In genomic region chr3:125050486-125051172, GRCh38 we compare ENCODE assay signal across 12 cellular contexts. TPM values are rescaled to one million over a fixed set of nuclear protein-coding genes. Genes with fewer than 3 reads are reported as not detected.
DNase-seq lines count a peak whose midpoint lies in the region; ATAC-seq and TF ChIP-seq lines count a peak whose summit lies in the region.
"Had no signal": no experiment of that assay in that cellular context is flagged by ENCODE, and none has a peak within 500 bp of the region (broad histone marks: within the 10 kb centered on the region; RNA-seq: fewer than 3 reads in every experiment).

No MANE protein-coding gene starts in this region.

- no peak overlapping the region for H2BK15ac ChIP-seq in mesenchymal stem cell (ENCODE audit: low read depth, poor library complexity, severe bottlenecking)

- H3K18ac ChIP-seq in mesenchymal stem cell (ENCODE audit: low read depth in 1 of 2, low read length in 2 of 2) = no peak overlapping the region

- H2BK5ac ChIP-seq in mesenchymal stem cell (ENCODE audit: low read depth, low read length, poor library complexity, severe bottlenecking) = no peak overlapping the region

- BruUV-seq in mammary epithelial cell (replicated peaks; lab: Mats Ljungman, UMichigan) = no TSS peak

- peaks cover 47% of the 10 kb centered on the region for H3K4me1 ChIP-seq in CD4-positive, CD25-positive, alpha-beta regulatory T cell (ENCODE audit: control insufficient read depth, insufficient read depth, low read length, poor library complexity, severe bottlenecking)
- H3K4me1 ChIP-seq in HUES48 (ENCODE audit: control insufficient read depth, insufficient read depth, low read length) = peaks cover 46% of the 10 kb centered on the region
- H3K4me1 ChIP-seq in mesenchymal stem cell (ENCODE audit: control insufficient read depth, insufficient read depth, low read depth, low read length) = peaks cover 19% of the 10 kb centered on the region
- H3K4me1 ChIP-seq in mammary epithelial cell (ENCODE audit: insufficient read depth, low read length) = peaks cover 73% of the 10 kb centered on the region

- H3K4me3 Mint-ChIP-seq in CD4-positive, CD25-positive, alpha-beta regulatory T cell = peak overlapping the region in 1 of 4 donors; percentile 92
- peak overlapping the region; percentile 97 for H3K4me3 Mint-ChIP-seq in activated T-helper 1 cell treated with anti-CD3 and anti-CD28 coated beads, Interleukin-12 subunit alpha, Interleukin-12 subunit beta, Interleukin-2, Interleukin-4 antibody, amounts not matched to agents 30 ng/mL and 10 ng/mL and 1 ng/mL, durations not matched to agents 14 hours and 24 hours and 36 hours
- no peak overlapping the region for H3K4me3 Mint-ChIP-seq in activated CD4-positive, alpha-beta memory T cell treated with anti-CD3 and anti-CD28 coated beads for 36 hours

- POLR2A ChIA-PET in activated CD4-positive, alpha-beta memory T cell treated with anti-CD3 and anti-CD28 coated beads for 36 hours (lab: Charles Lee) = no interaction called here

- no peak overlapping the region for H3K4me3 ChIP-seq in CD4-positive, CD25-positive, alpha-beta regulatory T cell (ENCODE audit: low read depth, low read length)
- H3K4me3 ChIP-seq in HUES48 (ENCODE audit: low read depth, low read length) (no peak overlapping the region), mesenchymal stem cell (ENCODE audit: insufficient read depth in 1 of 2, low read depth in 1 of 2, low read length in 2 of 2) (no peak overlapping the region), mammary epithelial cell (replicated peaks in 1 of 3; ENCODE audit: insufficient read depth in 1 of 3, low read depth in 2 of 3, low read length in 3 of 3) (no peak overlapping the region)
- H3K4me3 ChIP-seq: K562 had no signal

- peaks cover 14% of the 10 kb centered on the region for H3K36me3 Mint-ChIP-seq in CD4-positive, CD25-positive, alpha-beta regulatory T cell
- peaks cover 42% of the 10 kb centered on the region for H3K36me3 Mint-ChIP-seq in activated T-helper 1 cell treated with anti-CD3 and anti-CD28 coated beads, Interleukin-12 subunit alpha, Interleukin-12 subunit beta, Interleukin-2, Interleukin-4 antibody, amounts not matched to agents 30 ng/mL and 10 ng/mL and 1 ng/mL, durations not matched to agents 14 hours and 24 hours and 36 hours (ENCODE audit: low read depth)
- no peaks in the 10 kb centered on the region for H3K36me3 Mint-ChIP-seq in activated CD4-positive, alpha-beta memory T cell treated with anti-CD3 and anti-CD28 coated beads for 36 hours

- H4K8ac ChIP-seq in mesenchymal stem cell (ENCODE audit: low read length) = no peak overlapping the region

- H3K9me3 Mint-ChIP-seq in CD4-positive, CD25-positive, alpha-beta regulatory T cell = no peaks in the 10 kb centered on the region
- H3K9me3 Mint-ChIP-seq in activated T-helper 1 cell treated with anti-CD3 and anti-CD28 coated beads, Interleukin-12 subunit alpha, Interleukin-12 subunit beta, Interleukin-2, Interleukin-4 antibody, amounts not matched to agents 30 ng/mL and 10 ng/mL and 1 ng/mL, durations not matched to agents 14 hours and 24 hours and 36 hours = no peaks in the 10 kb centered on the region
- H3K9me3 Mint-ChIP-seq in activated CD4-positive, alpha-beta memory T cell treated with anti-CD3 and anti-CD28 coated beads for 36 hours = no peaks in the 10 kb centered on the region
- H3K9me3 Mint-ChIP-seq: CD14-positive monocyte had no signal

- H3K14ac ChIP-seq in mesenchymal stem cell (ENCODE audit: low read length in 2 of 2) = no peak overlapping the region

- H3K27me3 Mint-ChIP-seq in CD4-positive, CD25-positive, alpha-beta regulatory T cell = no peaks in the 10 kb centered on the region
- peaks cover 5% of the 10 kb centered on the region for H3K27me3 Mint-ChIP-seq in activated T-helper 1 cell treated with anti-CD3 and anti-CD28 coated beads, Interleukin-12 subunit alpha, Interleukin-12 subunit beta, Interleukin-2, Interleukin-4 antibody, amounts not matched to agents 30 ng/mL and 10 ng/mL and 1 ng/mL, durations not matched to agents 14 hours and 24 hours and 36 hours (ENCODE audit: insufficient read depth)
- peaks cover 3% of the 10 kb centered on the region for H3K27me3 Mint-ChIP-seq in activated CD4-positive, alpha-beta memory T cell treated with anti-CD3 and anti-CD28 coated beads for 36 hours

- no peaks in the 10 kb centered on the region for H4K20me1 ChIP-seq in mammary epithelial cell (ENCODE audit: insufficient read depth, low read length)

- no peak overlapping the region for H3K4ac ChIP-seq in mesenchymal stem cell (ENCODE audit: low read depth in 1 of 2, low read length in 2 of 2)

- H3K27ac ChIP-seq in CD4-positive, CD25-positive, alpha-beta regulatory T cell (ENCODE audit: insufficient read depth, low read length, poor library complexity, severe bottlenecking) = peak overlapping the region; percentile 86
- H3K27ac ChIP-seq in HUES48 (ENCODE audit: low read depth, low read length) (peak overlapping the region; percentile 12), mesenchymal stem cell (ENCODE audit: low read length, poor library complexity, severe bottlenecking) (no peak overlapping the region), mammary epithelial cell (ENCODE audit: insufficient read depth, low read depth, low read length) (no peak overlapping the region)

- intact Hi-C loops in activated T-helper 1 cell treated with anti-CD3 and anti-CD28 coated beads, Interleukin-12 subunit alpha, Interleukin-12 subunit beta, Interleukin-2, Interleukin-4 antibody, amounts not matched to agents 30 ng/mL and 10 ng/mL and 1 ng/mL, durations not matched to agents 14 hours and 24 hours and 36 hours (cut with micrococcal nuclease) = loop anchor here (1.0 to 5.0 kb wide), 4 partner anchors 55 to 398 kb away; no protein-coding TSS in a partner anchor
- intact Hi-C loops in activated CD4-positive, alpha-beta memory T cell treated with anti-CD3 and anti-CD28 coated beads for 36 hours (cut with micrococcal nuclease) = loop anchor here (2.0 to 10.0 kb wide), 4 partner anchors 32 to 184 kb away; no protein-coding TSS in a partner anchor
- intact Hi-C loops in mammary epithelial cell (cut with micrococcal nuclease) = no loop called here

- peaks cover 22% of the 10 kb centered on the region for H3K79me1 ChIP-seq in mesenchymal stem cell (replicated peaks; ENCODE audit: low read length, poor library complexity, severe bottlenecking)

- no peak overlapping the region for H3K4me2 ChIP-seq in mesenchymal stem cell (ENCODE audit: low read length, poor library complexity, severe bottlenecking)
- no peak overlapping the region for H3K4me2 ChIP-seq in mammary epithelial cell (ENCODE audit: insufficient read depth, low read depth, low read length)

- H2AK5ac ChIP-seq in mesenchymal stem cell (ENCODE audit: low read length, severe bottlenecking) = no peak overlapping the region

- H2AFZ ChIP-seq in mesenchymal stem cell (ENCODE audit: low read depth, low read length) (no peak overlapping the region), mammary epithelial cell (ENCODE audit: low read depth, low read length) (no peak overlapping the region)

- DNase-seq in CD4-positive, CD25-positive, alpha-beta regulatory T cell = no peak
- DNase-seq in activated T-helper 1 cell treated with anti-CD3 and anti-CD28 coated beads, Interleukin-12 subunit alpha, Interleukin-12 subunit beta, Interleukin-2, Interleukin-4 antibody, amounts not matched to agents 30 ng/mL and 10 ng/mL and 1 ng/mL, durations not matched to agents 14 hours and 24 hours and 36 hours (ENCODE audit: low spot score) = no peak
- DNase-seq in mesenchymal stem cell (no peak), mammary epithelial cell (no peak)
- no peak for DNase-seq in activated CD4-positive, alpha-beta memory T cell treated with anti-CD3 and anti-CD28 coated beads for 36 hours
- DNase-seq: H7, small intestine had no signal

- in situ Hi-C loops in mammary epithelial cell (cut with MboI; ENCODE audit: low sequenced_read_pairs in 2 of 2) = no loop called here

- H3K23ac ChIP-seq in mesenchymal stem cell (ENCODE audit: low read length in 2 of 2) = no peak overlapping the region

- H3K36me3 ChIP-seq in CD4-positive, CD25-positive, alpha-beta regulatory T cell (ENCODE audit: control insufficient read depth, insufficient read depth, low read length) = peaks cover 4% of the 10 kb centered on the region
- H3K36me3 ChIP-seq in HUES48 (ENCODE audit: control insufficient read depth, insufficient read depth, low read length) = no peaks in the 10 kb centered on the region
- H3K36me3 ChIP-seq in mesenchymal stem cell (ENCODE audit: control insufficient read depth in 1 of 2, insufficient read depth in 2 of 2, low read depth in 1 of 2, low read length in 2 of 2) = peaks cover 17 to 54% of the 10 kb centered on the region in 2 experiments
- no peaks in the 10 kb centered on the region for H3K36me3 ChIP-seq in mammary epithelial cell (ENCODE audit: insufficient read depth, low read length)

- H3K9ac ChIP-seq in HUES48 (ENCODE audit: low read depth, low read length) (no peak overlapping the region), mesenchymal stem cell (ENCODE audit: low read length) (no peak overlapping the region), mammary epithelial cell (ENCODE audit: insufficient read depth, low read length) (no peak overlapping the region)

- H3K4me1 Mint-ChIP-seq in CD4-positive, CD25-positive, alpha-beta regulatory T cell = peaks cover 19 to 74% (median 55%) of the 10 kb centered on the region in 4 donors
- H3K4me1 Mint-ChIP-seq in activated T-helper 1 cell treated with anti-CD3 and anti-CD28 coated beads, Interleukin-12 subunit alpha, Interleukin-12 subunit beta, Interleukin-2, Interleukin-4 antibody, amounts not matched to agents 30 ng/mL and 10 ng/mL and 1 ng/mL, durations not matched to agents 14 hours and 24 hours and 36 hours (ENCODE audit: low read depth) = peaks cover 67% of the 10 kb centered on the region
- peaks cover 46% of the 10 kb centered on the region for H3K4me1 Mint-ChIP-seq in activated CD4-positive, alpha-beta memory T cell treated with anti-CD3 and anti-CD28 coated beads for 36 hours (ENCODE audit: low read depth)

- dilution Hi-C loops in mammary epithelial cell (cut with HindIII; ENCODE audit: low sequenced_read_pairs) = loop anchor here (5.0 kb wide), 1 partner anchor 92 kb away; no protein-coding TSS in a partner anchor

- peak overlapping the region; percentile 21 for H4K91ac ChIP-seq in mesenchymal stem cell (ENCODE audit: low read length)

- H2BK12ac ChIP-seq in mesenchymal stem cell (ENCODE audit: low read length in 2 of 2) = no peak overlapping the region

- H3K9me3 ChIP-seq in CD4-positive, CD25-positive, alpha-beta regulatory T cell (ENCODE audit: control insufficient read depth in 2 of 2, low read length in 2 of 2) = no peaks in the 10 kb centered on the region
- H3K9me3 ChIP-seq in HUES48 (ENCODE audit: control insufficient read depth, insufficient read depth, low read length) = no peaks in the 10 kb centered on the region
- no peaks in the 10 kb centered on the region for H3K9me3 ChIP-seq in mesenchymal stem cell (ENCODE audit: control insufficient read depth, low read length)
- no peaks in the 10 kb centered on the region for H3K9me3 ChIP-seq in mammary epithelial cell (replicated peaks; ENCODE audit: insufficient read depth, low read length)

- H2BK120ac ChIP-seq in mesenchymal stem cell (ENCODE audit: low read depth, low read length) = no peak overlapping the region

- H3K27me3 ChIP-seq in CD4-positive, CD25-positive, alpha-beta regulatory T cell (ENCODE audit: control insufficient read depth, insufficient read depth, low read length) = no peaks in the 10 kb centered on the region
- H3K27me3 ChIP-seq in HUES48 (ENCODE audit: control insufficient read depth, insufficient read depth, low read length) (peaks cover 21% of the 10 kb centered on the region), mesenchymal stem cell (ENCODE audit: control insufficient read depth in 1 of 2, insufficient read depth in 1 of 2, low read length in 2 of 2) (no peaks in the 10 kb centered on the region), mammary epithelial cell (ENCODE audit: insufficient read depth, low read length) (no peaks in the 10 kb centered on the region)

- peak overlapping the region; percentile 82 to 95 (median 94) for H3K27ac Mint-ChIP-seq in CD4-positive, CD25-positive, alpha-beta regulatory T cell
- no peak overlapping the region for H3K27ac Mint-ChIP-seq in activated T-helper 1 cell treated with anti-CD3 and anti-CD28 coated beads, Interleukin-12 subunit alpha, Interleukin-12 subunit beta, Interleukin-2, Interleukin-4 antibody, amounts not matched to agents 30 ng/mL and 10 ng/mL and 1 ng/mL, durations not matched to agents 14 hours and 24 hours and 36 hours
- no peak overlapping the region for H3K27ac Mint-ChIP-seq in activated CD4-positive, alpha-beta memory T cell treated with anti-CD3 and anti-CD28 coated beads for 36 hours

- TF ChIP-seq CTCF in mammary epithelial cell (conservative IDR thresholded peaks at IDR 0.05 in 1 of 2, IDR thresholded peaks at IDR 0.05 in 1 of 2; ENCODE audit: extremely low read depth in 1 of 2, insufficient read depth in 1 of 2, low read depth in 1 of 2, low read length in 2 of 2) = peak in 1 of 2 donors; percentile 10

- 93% methylated on average over 6 of the region's 6 CpGs for WGBS in mesenchymal stem cell
- WGBS in mammary epithelial cell (ENCODE audit: low coverage, missing lambda C conversion rate) = 76% methylated on average over 6 of the region's 6 CpGs

- peaks cover 68% of the 10 kb centered on the region for H3K79me2 ChIP-seq in mammary epithelial cell (ENCODE audit: insufficient read depth, low read length)

- CTCF ChIA-PET in activated CD4-positive, alpha-beta memory T cell treated with anti-CD3 and anti-CD28 coated beads for 36 hours (lab: Charles Lee) = no interaction called here
- CTCF ChIA-PET in mammary epithelial cell (lab: Charles Lee; ENCODE audit: low non-redundant PET) = no interaction called here

- no peak for ATAC-seq in CD4-positive, CD25-positive, alpha-beta regulatory T cell (ENCODE audit: low read depth in 2 of 2)
- ATAC-seq in GM18517 (IDR thresholded peaks at IDR 0.05; ENCODE audit: unreplicated experiment) (no peak), HG03095 (IDR thresholded peaks at IDR 0.05; ENCODE audit: unreplicated experiment) (no peak)
- ATAC-seq: K562 had no signal

RNA-seq across cellular contexts. Expression of gene HEG1, which starts 5.2 kb away (rescaled TPM):
- 24.8 TPM for total RNA-seq in CD4-positive, CD25-positive, alpha-beta regulatory T cell
- polyA plus RNA-seq in CD4-positive, CD25-positive, alpha-beta regulatory T cell = 1 to 10 TPM in 3 of 4 donors, under 1 TPM in 1; 0.95 to 3.4 (median 2.1) TPM
- 43.7 and 45.1 TPM in 2 replicates for total RNA-seq in activated T-helper 1 cell treated with anti-CD3 and anti-CD28 coated beads, Interleukin-12 subunit alpha, Interleukin-12 subunit beta, Interleukin-2, Interleukin-4 antibody, amounts not matched to agents 30 ng/mL and 10 ng/mL and 1 ng/mL, durations not matched to agents 14 hours and 24 hours and 36 hours
- 134 TPM for polyA plus RNA-seq in mesenchymal stem cell (2013, experiment 1 of 2)
- polyA plus RNA-seq in mesenchymal stem cell (2013, experiment 2 of 2) = 130 TPM
- total RNA-seq in activated CD4-positive, alpha-beta memory T cell treated with anti-CD3 and anti-CD28 coated beads for 36 hours = 1 to 10 TPM; 6.0 to 7.9 TPM
- 10 to 100 TPM; 24.8 to 33.8 TPM for total RNA-seq in mammary epithelial cell
- 19.8 TPM for polyA plus RNA-seq in mammary epithelial cell
- 106 TPM for polyA minus RNA-seq in mammary epithelial cell
- polyA plus RNA-seq: K562 had no signal

Comparison
In these comparisons a context has a peak if more than half of its experiments do, and no peak if none do; other contexts are left out.
1. H3K27ac ChIP-seq: peak in CD4-positive, CD25-positive, alpha-beta regulatory T cell (single experiment) and HUES48 (single experiment); none in mesenchymal stem cell (single experiment) and mammary epithelial cell (single experiment).
2. H3K27ac Mint-ChIP-seq: peak in CD4-positive, CD25-positive, alpha-beta regulatory T cell (3 of 3); none in activated T-helper 1 cell treated with anti-CD3 and anti-CD28 coated beads, Interleukin-12 subunit alpha, Interleukin-12 subunit beta, Interleukin-2, Interleukin-4 antibody, amounts not matched to agents 30 ng/mL and 10 ng/mL and 1 ng/mL, durations not matched to agents 14 hours and 24 hours and 36 hours (single experiment) and activated CD4-positive, alpha-beta memory T cell treated with anti-CD3 and anti-CD28 coated beads for 36 hours (single experiment).